19 cellular contexts compared by ENCODE assay signal in genomic region chr14:86404425-86404824, GRCh38.
"Had no signal": no experiment of that assay in that cellular context is flagged by ENCODE, and none has a peak within 500 bp of the region (broad histone marks: within the 10 kb centered on the region; RNA-seq: fewer than 3 reads in every experiment).

No MANE protein-coding gene starts in this region.

- H3K27ac Mint-ChIP-seq: activated B cell treated with CpG ODN at 0.5 μM for 24 hours; activated CD4-positive, alpha-beta memory T cell treated with anti-CD3 and anti-CD28 coated beads for 36 hours; activated naive CD4-positive, alpha-beta T cell treated with anti-CD3 and anti-CD28 coated beads, Interleukin-2, amount 50 U/mL, for 72 hours; activated T-helper 1 cell treated with anti-CD3 and anti-CD28 coated beads, Interleukin-12 subunit alpha, Interleukin-12 subunit beta, Interleukin-2, Interleukin-4 antibody, amounts not matched to agents 30 ng/mL and 10 ng/mL and 1 ng/mL, durations not matched to agents 14 hours and 24 hours and 36 hours; dendritic cell treated with granulocyte-macrophage colony-stimulating factor and Interleukin-4, amounts not matched to agents 40 ng/mL and 50 ng/mL, for 4 days; natural killer cell; stimulated activated naive B cell treated with anti-CD40 and anti-IgM and Interleukin-4, amounts not matched to agents 10 μg/mL and 1 μg/mL and 100 μg/mL, for 72 hours had no signal

- H3K27ac ChIP-seq: esophagus muscularis mucosa, lower lobe of right lung, ovary, sigmoid colon, thoracic aorta, upper lobe of left lung had no signal

- H3K36me3 ChIP-seq: esophagus muscularis mucosa, lower lobe of right lung, ovary, sigmoid colon, thoracic aorta, upper lobe of left lung had no signal

- DNase-seq: activated B cell treated with CpG ODN at 0.5 μM for 24 hours; activated CD4-positive, alpha-beta memory T cell treated with anti-CD3 and anti-CD28 coated beads for 36 hours; activated CD4-positive, alpha-beta T cell treated with anti-CD3 and anti-CD28 coated beads for 4 hours; activated gamma-delta T cell treated with Interleukin-2 at 50 U/mL for 16 hours; activated T-cell treated with anti-CD3 and anti-CD28 coated beads for 4 hours; effector CD8-positive, alpha-beta T cell; lower lobe of right lung; natural killer cell; ovary; sigmoid colon; stimulated activated CD4-positive, alpha-beta T cell treated with anti-CD3 and anti-CD28 coated beads, Interleukin-4, amount 100 ng/mL, for 4 hours; stimulated activated naive B cell treated with anti-CD40 and anti-IgM and Interleukin-4, amounts not matched to agents 10 μg/mL and 1 μg/mL and 100 μg/mL, for 72 hours; T-helper 9 cell; upper lobe of left lung had no signal

- H3K9me3 ChIP-seq: esophagus muscularis mucosa, lower lobe of right lung, ovary, sigmoid colon, thoracic aorta, upper lobe of left lung had no signal

- H3K4me3 Mint-ChIP-seq: activated B cell treated with CpG ODN at 0.5 μM for 24 hours; activated CD4-positive, alpha-beta memory T cell treated with anti-CD3 and anti-CD28 coated beads for 36 hours; activated T-helper 1 cell treated with anti-CD3 and anti-CD28 coated beads, Interleukin-12 subunit alpha, Interleukin-12 subunit beta, Interleukin-2, Interleukin-4 antibody, amounts not matched to agents 30 ng/mL and 10 ng/mL and 1 ng/mL, durations not matched to agents 14 hours and 24 hours and 36 hours; dendritic cell treated with granulocyte-macrophage colony-stimulating factor and Interleukin-4, amounts not matched to agents 40 ng/mL and 50 ng/mL, for 4 days; natural killer cell; stimulated activated naive B cell treated with anti-CD40 and anti-IgM and Interleukin-4, amounts not matched to agents 10 μg/mL and 1 μg/mL and 100 μg/mL, for 72 hours had no signal

- H3K9me3 Mint-ChIP-seq: dendritic cell treated with granulocyte-macrophage colony-stimulating factor and Interleukin-4, amounts not matched to agents 40 ng/mL and 50 ng/mL, for 4 days had no signal

- H3K27me3 ChIP-seq: esophagus muscularis mucosa, ovary, sigmoid colon, upper lobe of left lung had no signal

- H3K4me3 ChIP-seq: esophagus muscularis mucosa, lower lobe of right lung, ovary, sigmoid colon, thoracic aorta, upper lobe of left lung had no signal

- H3K36me3 Mint-ChIP-seq: activated CD4-positive, alpha-beta memory T cell treated with anti-CD3 and anti-CD28 coated beads for 36 hours; activated naive CD4-positive, alpha-beta T cell treated with anti-CD3 and anti-CD28 coated beads, Interleukin-2, amount 50 U/mL, for 72 hours; natural killer cell; stimulated activated naive B cell treated with anti-CD40 and anti-IgM and Interleukin-4, amounts not matched to agents 10 μg/mL and 1 μg/mL and 100 μg/mL, for 72 hours had no signal

- H3K4me1 ChIP-seq: esophagus muscularis mucosa, lower lobe of right lung, sigmoid colon, upper lobe of left lung had no signal

- ATAC-seq: activated naive CD4-positive, alpha-beta T cell treated with anti-CD3 and anti-CD28 coated beads, Interleukin-2, amount 50 U/mL, for 72 hours; lower lobe of right lung; natural killer cell; stimulated activated naive B cell treated with anti-CD40 and anti-IgM and Interleukin-4, amounts not matched to agents 10 μg/mL and 1 μg/mL and 100 μg/mL, for 72 hours had no signal

- H3K27me3 Mint-ChIP-seq: activated B cell treated with CpG ODN at 0.5 μM for 24 hours; activated CD4-positive, alpha-beta memory T cell treated with anti-CD3 and anti-CD28 coated beads for 36 hours; dendritic cell treated with granulocyte-macrophage colony-stimulating factor and Interleukin-4, amounts not matched to agents 40 ng/mL and 50 ng/mL, for 4 days; stimulated activated naive B cell treated with anti-CD40 and anti-IgM and Interleukin-4, amounts not matched to agents 10 μg/mL and 1 μg/mL and 100 μg/mL, for 72 hours had no signal

- H3K4me1 Mint-ChIP-seq: activated B cell treated with CpG ODN at 0.5 μM for 24 hours; natural killer cell; stimulated activated naive B cell treated with anti-CD40 and anti-IgM and Interleukin-4, amounts not matched to agents 10 μg/mL and 1 μg/mL and 100 μg/mL, for 72 hours had no signal
